22 cellular contexts compared by ENCODE assay signal in the genomic region with DNA sequence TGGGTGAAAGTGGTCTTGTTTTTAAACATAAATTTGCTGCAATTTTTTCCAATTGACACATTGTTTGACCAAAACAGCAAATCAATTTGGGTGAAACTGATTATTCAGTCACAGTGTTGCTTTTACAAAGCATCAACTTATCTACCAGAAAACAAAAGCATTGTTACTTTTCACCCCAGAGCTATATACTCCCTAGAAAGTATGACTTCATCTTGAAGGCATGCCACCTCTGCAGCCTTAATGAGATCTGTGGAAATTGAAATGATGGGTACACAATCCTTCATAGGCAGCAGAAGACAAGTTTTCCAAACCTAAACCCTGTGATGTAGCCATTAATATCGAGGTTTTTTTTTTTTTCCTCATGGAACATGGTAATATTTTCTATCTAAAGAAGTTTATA.
DNase-seq lines count a peak whose midpoint lies in the region; ATAC-seq, FAIRE-seq and TF ChIP-seq lines count a peak whose summit lies in the region.
"Had no signal": no experiment of that assay in that cellular context is flagged by ENCODE, and none has a peak within 500 bp of the region (broad histone marks: within the 10 kb centered on the region; RNA-seq: fewer than 3 reads in every experiment).

No MANE protein-coding gene starts in this region.

- peak overlapping the region; percentile 78 for H3K27ac ChIP-seq in keratinocyte (ENCODE audit: control insufficient read depth, insufficient read depth, low read length)
- H3K27ac ChIP-seq: left lung, right lobe of liver, stomach, upper lobe of right lung had no signal

- H3K79me2 ChIP-seq in keratinocyte (ENCODE audit: control insufficient read depth, insufficient read depth, low read length) = no peaks in the 10 kb centered on the region

- ATAC-seq in GM21723 (IDR thresholded peaks at IDR 0.05; ENCODE audit: unreplicated experiment) (no peak), HG03039 (IDR thresholded peaks at IDR 0.05; ENCODE audit: unreplicated experiment) (no peak)
- ATAC-seq: activated naive CD4-positive, alpha-beta T cell treated with anti-CD3 and anti-CD28 coated beads, Interleukin-2, amount 50 U/mL, for 72 hours; left lung; Panc1; right lobe of liver; upper lobe of right lung had no signal

- H3K4me2 ChIP-seq in keratinocyte (ENCODE audit: control insufficient read depth, extremely low read depth, insufficient read depth, low read depth, low read length) = no peak overlapping the region

- H3K4me3 ChIP-seq in bronchial epithelial cell (ENCODE audit: low read depth, low read length) (no peak overlapping the region), keratinocyte (ENCODE audit: control insufficient read depth in 2 of 3, extremely low read depth in 1 of 3, insufficient read depth in 2 of 3, low read depth in 1 of 3, low read length in 3 of 3) (no peak overlapping the region)
- H3K4me3 ChIP-seq: HAP-1, left lung, right lobe of liver, stomach, upper lobe of right lung had no signal

- no peaks in the 10 kb centered on the region for H3K36me3 ChIP-seq in bronchial epithelial cell (ENCODE audit: control insufficient read depth, insufficient read depth, low read length)
- H3K36me3 ChIP-seq in keratinocyte (ENCODE audit: control insufficient read depth in 2 of 2, extremely low read depth in 1 of 2, insufficient read depth in 2 of 2, low read length in 2 of 2) = no peaks in the 10 kb centered on the region
- H3K36me3 ChIP-seq: HAP-1, left lung, right lobe of liver, stomach, upper lobe of right lung had no signal

- no peaks in the 10 kb centered on the region for H3K9me1 ChIP-seq in keratinocyte (ENCODE audit: control insufficient read depth, extremely low read depth, insufficient read depth, low read length)

- TF ChIP-seq CTCF in bronchial epithelial cell (IDR thresholded peaks at IDR 0.05; ENCODE audit: insufficient read depth, low read length, severe bottlenecking) (no peak), keratinocyte (optimal IDR thresholded peaks at IDR 0.05 in 1 of 3, IDR thresholded peaks at IDR 0.05 in 1 of 3, conservative IDR thresholded peaks at IDR 0.05 in 1 of 3; ENCODE audit: extremely low read depth in 1 of 3, insufficient read depth in 2 of 3, low read length in 3 of 3) (no peak)

- H3K27me3 ChIP-seq in bronchial epithelial cell (ENCODE audit: control insufficient read depth, insufficient read depth, low read length) (no peaks in the 10 kb centered on the region), keratinocyte (ENCODE audit: control insufficient read depth, extremely low read depth, insufficient read depth, low read length) (no peaks in the 10 kb centered on the region)
- H3K27me3 ChIP-seq: left lung, right lobe of liver, stomach, upper lobe of right lung had no signal

- DNase-seq in AG08395 (ENCODE audit: low spot score) (peak; percentile 10), NCI-H226 (peak; percentile 56), bronchial epithelial cell (ENCODE audit: low read depth) (peak; percentile 86), keratinocyte (ENCODE audit: low read depth, low spot score) (no peak), NCI-H345 (lab: John Stamatoyannopoulos, UW) (no peak)
- no peak for DNase-seq in activated CD8-positive, alpha-beta memory T cell treated with anti-CD3 and anti-CD28 coated beads, Interleukin-2, amount 50 U/mL, for 4 hours
- DNase-seq: activated CD4-positive, alpha-beta T cell treated with anti-CD3 and anti-CD28 coated beads for 4 hours; DMS79; hypothalamus; left lung; NCI-H2107; NCI-H69; occipital lobe; right lobe of liver; stimulated activated CD4-positive, alpha-beta T cell treated with anti-CD3 and anti-CD28 coated beads, Interleukin-1b, Interleukin-23, amount 100 ng/mL, for 48 hours; stomach; upper lobe of right lung had no signal

- dilution Hi-C loops in keratinocyte (cut with MboI; ENCODE audit: extremely low pct_ligation_motif_present, low sequenced_read_pairs) = no loop called here

- H3K4me1 ChIP-seq in keratinocyte (ENCODE audit: control insufficient read depth, extremely low read depth, insufficient read depth, low read length) = peaks cover 12% of the 10 kb centered on the region
- H3K4me1 ChIP-seq: HAP-1, left lung, right lobe of liver, stomach, upper lobe of right lung had no signal

- no peak overlapping the region for H2AFZ ChIP-seq in keratinocyte (ENCODE audit: control insufficient read depth, low read length)

- FAIRE-seq in bronchial epithelial cell (lab: Jason Lieb, UNC) = no peak
- FAIRE-seq in keratinocyte (lab: Jason Lieb, UNC) = peak; percentile 97

- H4K20me1 ChIP-seq in keratinocyte (ENCODE audit: control insufficient read depth, extremely low read depth, insufficient read depth, low read length) = no peaks in the 10 kb centered on the region

- peaks cover 13% of the 10 kb centered on the region for H3K9me3 ChIP-seq in keratinocyte (ENCODE audit: control insufficient read depth, low read depth, low read length)
- H3K9me3 ChIP-seq: HAP-1, right lobe of liver, upper lobe of right lung had no signal

- no peak overlapping the region for H3K9ac ChIP-seq in keratinocyte (ENCODE audit: control insufficient read depth, extremely low read depth, insufficient read depth, low read length)

Comparison
In these comparisons a context has a peak if more than half of its experiments do, and no peak if none do; other contexts are left out.
1. DNase-seq: peak in AG08395 (single experiment), NCI-H226 (single experiment) and bronchial epithelial cell (single experiment); none in keratinocyte (single experiment), activated CD8-positive, alpha-beta memory T cell treated with anti-CD3 and anti-CD28 coated beads, Interleukin-2, amount 50 U/mL, for 4 hours (single experiment) and NCI-H345 (single experiment).